In genomic region chr4:150018257-150018656, GRCh38 we compare ENCODE assay signal across 30 cellular contexts.
"Had no signal": no experiment of that assay in that cellular context is flagged by ENCODE, and none has a peak within 500 bp of the region (broad histone marks: within the 10 kb centered on the region; RNA-seq: fewer than 3 reads in every experiment).

No MANE protein-coding gene starts in this region.

- H3K79me2 ChIP-seq: parathyroid adenoma had no signal

- H2AFZ ChIP-seq: neural progenitor cell, parathyroid adenoma had no signal

- ATAC-seq: natural killer cell; psoas muscle; right cardiac atrium; sciatic nerve; stimulated activated memory B cell treated with anti-CD40 and anti-IgM and Interleukin-4, amounts not matched to agents 10 μg/mL and 1 μg/mL and 100 μg/mL, for 72 hours; stimulated activated naive CD8-positive, alpha-beta T cell treated with anti-CD3 and anti-CD28 coated beads, Interleukin-15, amount 100 ng/mL, for 72 hours; stimulated activated naive CD8-positive, alpha-beta T cell treated with anti-CD3 and anti-CD28 coated beads, Interleukin-15, Interleukin-2, amounts not matched to agents 100 U/mL and 50 U/mL, for 24 hours had no signal

- H3K4me3 ChIP-seq: neural progenitor cell, ovary, psoas muscle, skin epidermis, smooth muscle cell, spleen, thoracic aorta, thyroid gland, tibial nerve, upper lobe of left lung, vagina had no signal

- H3K27ac ChIP-seq: neural progenitor cell, ovary, parathyroid adenoma, psoas muscle, skin epidermis, spleen, thoracic aorta, thyroid gland, tibial nerve, upper lobe of left lung, vagina had no signal

- H3K4me1 ChIP-seq: neural progenitor cell, parathyroid adenoma, psoas muscle, spleen, thyroid gland, tibial nerve, upper lobe of left lung, vagina had no signal

- H3K36me3 Mint-ChIP-seq: natural killer cell; neural progenitor cell; stimulated activated memory B cell treated with anti-CD40 and anti-IgM and Interleukin-4, amounts not matched to agents 10 μg/mL and 1 μg/mL and 100 μg/mL, for 72 hours had no signal

- H3K9me3 ChIP-seq: ovary, psoas muscle, thoracic aorta, thyroid gland, tibial nerve, upper lobe of left lung, vagina had no signal

- FAIRE-seq: urothelium cell line had no signal

- DNase-seq: natural killer cell; occipital lobe; ovary; posterior cingulate gyrus; psoas muscle; right cardiac atrium; spleen; stimulated activated CD4-positive, alpha-beta T cell treated with anti-CD3 and anti-CD28 coated beads, Interleukin-12 subunit alpha, Interleukin-12 subunit beta, amount 100 ng/mL, for 4 hours; stimulated activated CD4-positive, alpha-beta T cell treated with anti-CD3 and anti-CD28 coated beads, Interleukin-1b, Interleukin-23, amount 100 ng/mL, for 48 hours; stimulated activated CD4-positive, alpha-beta T cell treated with anti-CD3 and anti-CD28 coated beads, Interleukin-4, amount 100 ng/mL, for 1 hour; stimulated activated CD4-positive, alpha-beta T cell treated with anti-CD3 and anti-CD28 coated beads, Interleukin-4, amount 100 ng/mL, for 4 hours; stimulated activated CD8-positive, alpha-beta memory T cell treated with anti-CD3 and anti-CD28 coated beads, Interleukin-4, amount 100 ng/mL, for 48 hours; stimulated activated naive CD4-positive, alpha-beta T cell; stimulated activated naive CD8-positive, alpha-beta T cell treated with anti-CD3 and anti-CD28 coated beads, Interleukin-15, amount 100 ng/mL, for 72 hours; stimulated activated naive CD8-positive, alpha-beta T cell treated with anti-CD3 and anti-CD28 coated beads, Interleukin-15, Interleukin-2, amounts not matched to agents 100 U/mL and 50 U/mL, for 24 hours; thyroid gland; trophoblast cell; upper lobe of left lung had no signal

- H3K27me3 ChIP-seq: neural progenitor cell, ovary, spleen, thyroid gland, tibial nerve, upper lobe of left lung, vagina had no signal

- H3K36me3 ChIP-seq: neural progenitor cell, ovary, spleen, thoracic aorta, thyroid gland, tibial nerve, upper lobe of left lung, vagina had no signal

- H3K9ac ChIP-seq: neural progenitor cell, parathyroid adenoma had no signal

- H3K4me2 ChIP-seq: neural progenitor cell, smooth muscle cell had no signal

- H3K4me3 Mint-ChIP-seq: natural killer cell; nephron; neural progenitor cell; stimulated activated memory B cell treated with anti-CD40 and anti-IgM and Interleukin-4, amounts not matched to agents 10 μg/mL and 1 μg/mL and 100 μg/mL, for 72 hours; stimulated activated naive CD8-positive, alpha-beta T cell treated with anti-CD3 and anti-CD28 coated beads, Interleukin-15, amount 100 ng/mL, for 72 hours had no signal

- H3K4me1 Mint-ChIP-seq: natural killer cell; nephron; stimulated activated memory B cell treated with anti-CD40 and anti-IgM and Interleukin-4, amounts not matched to agents 10 μg/mL and 1 μg/mL and 100 μg/mL, for 72 hours; stimulated activated naive CD8-positive, alpha-beta T cell treated with anti-CD3 and anti-CD28 coated beads, Interleukin-15, amount 100 ng/mL, for 72 hours had no signal

- H3K27ac Mint-ChIP-seq: natural killer cell; nephron; neural progenitor cell; progenitor cell of endocrine pancreas; stimulated activated memory B cell treated with anti-CD40 and anti-IgM and Interleukin-4, amounts not matched to agents 10 μg/mL and 1 μg/mL and 100 μg/mL, for 72 hours; stimulated activated naive CD8-positive, alpha-beta T cell treated with anti-CD3 and anti-CD28 coated beads, Interleukin-15, amount 100 ng/mL, for 72 hours had no signal
